In genomic region chr19:30280018-30280417, GRCh38 we compare ENCODE assay signal across 25 cellular contexts.
"Had no signal": no experiment of that assay in that cellular context is flagged by ENCODE, and none has a peak within 500 bp of the region (broad histone marks: within the 10 kb centered on the region; RNA-seq: fewer than 3 reads in every experiment).

No MANE protein-coding gene starts in this region.

- H3K4me3 Mint-ChIP-seq: mesothelial cell of epicardium had no signal

- ATAC-seq: esophagus mucosa, gastrocnemius medialis, heart right ventricle, left cardiac atrium, left lung, left ventricle myocardium superior, lower lobe of right lung, mucosa of descending colon had no signal

- H3K36me3 Mint-ChIP-seq: mesothelial cell of epicardium had no signal

- H3K36me3 ChIP-seq: esophagus squamous epithelium, gastrocnemius medialis, heart right ventricle, left lung, lower lobe of right lung had no signal

- DNase-seq: dermis blood vessel endothelial cell; dorsolateral prefrontal cortex; effector CD4-positive, alpha-beta T cell; effector memory CD4-positive, alpha-beta T cell; erythroblast; esophagus squamous epithelium; foreskin fibroblast; foreskin melanocyte; gastrocnemius medialis; glutamatergic neuron; heart right ventricle; hippocampal formation; left cardiac atrium; left lung; left ventricle myocardium superior; lower lobe of right lung; mesenchymal stem cell; mucosa of descending colon had no signal

- H3K9me3 ChIP-seq: esophagus squamous epithelium, gastrocnemius medialis, heart right ventricle, left lung, lower lobe of right lung, mucosa of descending colon had no signal

- H3K4me3 ChIP-seq: coronary artery, dorsolateral prefrontal cortex, esophagus squamous epithelium, gastrocnemius medialis, heart right ventricle, left lung, lower lobe of right lung, mucosa of descending colon had no signal

- H3K9me3 Mint-ChIP-seq: mesothelial cell of epicardium had no signal

- H3K4me1 Mint-ChIP-seq: mesothelial cell of epicardium had no signal

- FAIRE-seq: colon, islet of Langerhans, keratinocyte had no signal

- H3K27ac ChIP-seq: coronary artery, epithelial cell of prostate, esophagus squamous epithelium, gastrocnemius medialis, heart right ventricle, left lung, lower lobe of right lung had no signal

- H3K27me3 ChIP-seq: gastrocnemius medialis had no signal

- H3K4me1 ChIP-seq: gastrocnemius medialis, left lung, lower lobe of right lung had no signal

- H3K27ac Mint-ChIP-seq: mesothelial cell of epicardium had no signal
